ENCODE assay signal across 8 cellular contexts in the genomic region with DNA sequence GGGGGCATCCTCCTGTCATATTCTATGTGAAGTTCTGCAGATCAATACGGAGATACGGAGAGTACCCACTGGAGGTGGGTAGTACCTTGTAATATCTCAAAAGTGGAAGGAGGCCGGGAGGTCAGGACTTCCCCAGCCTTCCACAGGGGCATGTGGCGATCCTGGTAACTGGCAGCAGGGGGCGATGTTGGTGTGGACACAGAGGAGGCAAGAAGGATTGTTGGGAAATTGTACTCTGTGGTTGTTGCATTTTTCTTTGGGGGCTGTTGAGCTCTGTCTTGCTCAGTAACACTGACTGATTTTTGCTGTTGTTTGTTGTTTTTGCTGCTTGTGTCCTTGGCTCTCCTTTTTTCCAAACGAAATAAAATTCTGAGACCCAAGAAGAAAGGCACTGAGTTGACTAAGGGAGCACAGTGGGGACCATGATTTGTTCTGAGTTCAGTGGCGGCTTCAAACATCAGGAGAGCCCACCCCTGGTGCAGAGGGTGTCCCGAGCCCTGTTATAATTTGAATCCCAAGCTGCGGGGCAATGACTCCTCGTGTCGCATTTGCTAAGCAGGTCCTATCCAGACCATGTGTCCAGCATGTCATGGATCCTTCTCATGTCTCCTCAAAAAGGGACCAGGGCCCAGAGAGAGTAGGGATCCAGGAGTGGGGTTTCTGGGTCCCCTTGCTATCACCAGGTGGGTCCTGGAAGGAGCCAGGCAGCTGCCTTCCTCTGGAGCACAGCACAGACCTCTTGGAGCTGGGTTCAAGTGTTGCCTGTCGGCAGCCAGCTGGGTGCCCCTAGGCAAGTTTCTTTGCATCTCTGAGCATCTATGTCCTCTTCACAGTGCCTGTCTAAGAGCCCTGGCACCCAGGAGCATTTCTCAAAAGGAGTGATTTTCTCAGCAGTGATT. TPM values are rescaled to one million over a fixed set of nuclear protein-coding genes. Genes with fewer than 3 reads are reported as not detected.
DNase-seq lines count a peak whose midpoint lies in the region; ATAC-seq and TF ChIP-seq lines count a peak whose summit lies in the region.

No MANE protein-coding gene starts in this region.

- no peak overlapping the region for H3K4me3 ChIP-seq in mucosa of descending colon

- no peaks in the 10 kb centered on the region for H3K4me1 ChIP-seq in mucosa of descending colon (ENCODE audit: low read depth)

- intact Hi-C loops in mucosa of descending colon (cut with DNase I, micrococcal nuclease): loop anchor here in 1 of 2 donors (5.0 kb wide), 1 partner anchor 164 kb away; no protein-coding TSS in a partner anchor

- H3K9me3 ChIP-seq in mucosa of descending colon: no peaks in the 10 kb centered on the region

- peak; percentile 75 for TF ChIP-seq CTCF in mucosa of descending colon (IDR thresholded peaks at IDR 0.05)

- ATAC-seq in HG02885 (IDR thresholded peaks at IDR 0.05; ENCODE audit: poor library complexity, unreplicated experiment) (peak; percentile 76), mucosa of descending colon (peak; percentile 85)

- peak; percentile 7 for DNase-seq in DMS79 treated with DMSO at 0.1 percent for 48 hours (lab: John Stamatoyannopoulos, UW)
- no peak for DNase-seq in DMS79 (lab: John Stamatoyannopoulos, UW)
- DNase-seq in NCI-H69 (lab: John Stamatoyannopoulos, UW): peak; percentile 78
- DNase-seq in activated CD4-positive, alpha-beta T cell treated with anti-CD3 and anti-CD28 coated beads, Interleukin-2, amount 50 U/mL, for 1 hour: peak; percentile 61
- peak; percentile 54 for DNase-seq in effector CD4-positive, alpha-beta T cell
- DNase-seq in mucosa of descending colon: peak; percentile 80 to 88 (median 88)
- DNase-seq in stimulated activated naive CD4-positive, alpha-beta T cell treated with Interleukin-2 at 50 U/mL for 16 hours (lab: John Stamatoyannopoulos, UW): peak; percentile 57

- no peaks in the 10 kb centered on the region for H3K36me3 ChIP-seq in mucosa of descending colon (ENCODE audit: low read depth)

RNA-seq across cellular contexts. Expression of a gene that starts 22.8 kb away (rescaled TPM):
- 1 to 10 TPM in 1 of 3 donors, under 1 TPM in 2; 0.41 to 2.5 (median 0.89) TPM for total RNA-seq in mucosa of descending colon
